In genomic region chr15:66768984-66769383, GRCh38 we compare ENCODE assay signal across 18 cellular contexts.
"Had no signal": no experiment of that assay in that cellular context is flagged by ENCODE, and none has a peak within 500 bp of the region (broad histone marks: within the 10 kb centered on the region; RNA-seq: fewer than 3 reads in every experiment).

No MANE protein-coding gene starts in this region.

- H3K4me3 Mint-ChIP-seq: activated CD4-positive, alpha-beta T cell treated with anti-CD3 and anti-CD28 coated beads for 36 hours; activated naive CD4-positive, alpha-beta T cell treated with anti-CD3 and anti-CD28 coated beads, Interleukin-2, amount 50 U/mL, for 24 hours; immature natural killer cell had no signal

- H3K4me3 ChIP-seq: breast epithelium, esophagus squamous epithelium, heart right ventricle, transverse colon had no signal

- H3K27ac Mint-ChIP-seq: activated CD4-positive, alpha-beta T cell treated with anti-CD3 and anti-CD28 coated beads for 36 hours; activated naive CD4-positive, alpha-beta T cell treated with anti-CD3 and anti-CD28 coated beads, Interleukin-2, amount 50 U/mL, for 24 hours; immature natural killer cell had no signal

- H3K27ac ChIP-seq: breast epithelium, esophagus squamous epithelium, heart right ventricle had no signal

- H3K9me3 ChIP-seq: breast epithelium, esophagus squamous epithelium, heart right ventricle, transverse colon had no signal

- H3K4me1 Mint-ChIP-seq: activated CD4-positive, alpha-beta T cell treated with anti-CD3 and anti-CD28 coated beads for 36 hours; activated naive CD4-positive, alpha-beta T cell treated with anti-CD3 and anti-CD28 coated beads, Interleukin-2, amount 50 U/mL, for 24 hours; immature natural killer cell had no signal

- H3K36me3 ChIP-seq: breast epithelium, esophagus squamous epithelium, heart right ventricle, transverse colon had no signal

- H3K36me3 Mint-ChIP-seq: activated naive CD4-positive, alpha-beta T cell treated with anti-CD3 and anti-CD28 coated beads, Interleukin-2, amount 50 U/mL, for 24 hours; immature natural killer cell had no signal

- ATAC-seq: activated CD4-positive, alpha-beta T cell treated with anti-CD3 and anti-CD28 coated beads for 36 hours; heart right ventricle had no signal

- H3K9me3 Mint-ChIP-seq: activated naive CD4-positive, alpha-beta T cell treated with anti-CD3 and anti-CD28 coated beads, Interleukin-2, amount 50 U/mL, for 24 hours had no signal

- H3K27me3 ChIP-seq: breast epithelium, heart right ventricle, transverse colon had no signal

- DNase-seq: activated CD4-positive, alpha-beta T cell treated with anti-CD3 and anti-CD28 coated beads for 36 hours; activated CD4-positive, alpha-beta T cell treated with anti-CD3 and anti-CD28 coated beads, Interleukin-2, amount 50 U/mL, for 48 hours; activated gamma-delta T cell; dermis blood vessel endothelial cell; effector memory CD4-positive, alpha-beta T cell; esophagus squamous epithelium; heart right ventricle; immature natural killer cell; midbrain; occipital lobe; retina; stimulated activated CD4-positive, alpha-beta T cell treated with anti-CD3 and anti-CD28 coated beads, Interleukin-2, amount 100 ng/mL, for 24 hours; stimulated activated naive CD4-positive, alpha-beta T cell treated with Interleukin-2 at 50 U/mL for 16 hours; SW 1271; T-helper 2 cell; transverse colon had no signal
